1 cellular context compared by ENCODE assay signal in the genomic region with DNA sequence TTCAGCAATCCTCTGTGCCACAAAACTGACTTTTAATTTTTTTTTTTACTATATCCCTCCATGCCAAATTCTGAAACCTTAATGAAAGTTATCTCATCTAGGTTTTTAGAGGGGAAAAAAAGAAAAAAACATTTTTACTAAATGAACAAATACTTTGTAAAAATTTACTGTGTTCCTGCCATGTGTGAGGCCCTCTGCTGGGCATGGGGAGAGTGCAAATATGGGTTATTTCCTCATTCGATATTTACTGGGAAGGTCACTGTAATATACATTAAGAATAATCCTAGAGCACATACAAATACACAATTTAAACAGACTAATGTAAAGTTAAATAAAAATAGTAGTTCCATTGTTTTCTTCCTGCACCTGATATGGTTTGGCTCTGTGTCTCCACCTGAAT.
TF ChIP-seq lines count a peak whose summit lies in the region.

No MANE protein-coding gene starts in this region.

TF ChIP-seq in HCT116, 20 proteins besides CTCF, POLR2A, EP300 and RAD21:
- TF ChIP-seq, protein P1, sequence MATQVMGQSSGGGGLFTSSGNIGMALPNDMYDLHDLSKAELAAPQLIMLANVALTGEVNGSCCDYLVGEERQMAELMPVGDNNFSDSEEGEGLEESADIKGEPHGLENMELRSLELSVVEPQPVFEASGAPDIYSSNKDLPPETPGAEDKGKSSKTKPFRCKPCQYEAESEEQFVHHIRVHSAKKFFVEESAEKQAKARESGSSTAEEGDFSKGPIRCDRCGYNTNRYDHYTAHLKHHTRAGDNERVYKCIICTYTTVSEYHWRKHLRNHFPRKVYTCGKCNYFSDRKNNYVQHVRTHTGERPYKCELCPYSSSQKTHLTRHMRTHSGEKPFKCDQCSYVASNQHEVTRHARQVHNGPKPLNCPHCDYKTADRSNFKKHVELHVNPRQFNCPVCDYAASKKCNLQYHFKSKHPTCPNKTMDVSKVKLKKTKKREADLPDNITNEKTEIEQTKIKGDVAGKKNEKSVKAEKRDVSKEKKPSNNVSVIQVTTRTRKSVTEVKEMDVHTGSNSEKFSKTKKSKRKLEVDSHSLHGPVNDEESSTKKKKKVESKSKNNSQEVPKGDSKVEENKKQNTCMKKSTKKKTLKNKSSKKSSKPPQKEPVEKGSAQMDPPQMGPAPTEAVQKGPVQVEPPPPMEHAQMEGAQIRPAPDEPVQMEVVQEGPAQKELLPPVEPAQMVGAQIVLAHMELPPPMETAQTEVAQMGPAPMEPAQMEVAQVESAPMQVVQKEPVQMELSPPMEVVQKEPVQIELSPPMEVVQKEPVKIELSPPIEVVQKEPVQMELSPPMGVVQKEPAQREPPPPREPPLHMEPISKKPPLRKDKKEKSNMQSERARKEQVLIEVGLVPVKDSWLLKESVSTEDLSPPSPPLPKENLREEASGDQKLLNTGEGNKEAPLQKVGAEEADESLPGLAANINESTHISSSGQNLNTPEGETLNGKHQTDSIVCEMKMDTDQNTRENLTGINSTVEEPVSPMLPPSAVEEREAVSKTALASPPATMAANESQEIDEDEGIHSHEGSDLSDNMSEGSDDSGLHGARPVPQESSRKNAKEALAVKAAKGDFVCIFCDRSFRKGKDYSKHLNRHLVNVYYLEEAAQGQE (IDR thresholded peaks at IDR 0.05; ENCODE audit: low read depth) = no peak
- no peak for TF ChIP-seq ZNF274 (IDR thresholded peaks at IDR 0.05; ENCODE audit: low read depth, low read length)
TF ChIP-seq in HCT116: peak in this region for 0.
